8 cellular contexts compared by ENCODE assay signal in genomic region chr2:105812180-105813044, GRCh38.
DNase-seq lines count a peak whose midpoint lies in the region; ATAC-seq and TF ChIP-seq lines count a peak whose summit lies in the region.

No MANE protein-coding gene starts in this region.

- in situ Hi-C loops in G401 (cut with HindIII; ENCODE audit: low sequenced_read_pairs) (no loop called here), brain microvascular endothelial cell (cut with HindIII; ENCODE audit: low pct_ligation_motif_present, low sequenced_read_pairs) (no loop called here)

- peak overlapping the region; percentile 65 for H3K27ac Mint-ChIP-seq in mesothelial cell of epicardium

- no peak overlapping the region for H3K4me3 ChIP-seq in brain microvascular endothelial cell (ENCODE audit: low read depth, low read length)

- no peaks in the 10 kb centered on the region for H3K36me3 ChIP-seq in brain microvascular endothelial cell (replicated peaks)

- no peaks in the 10 kb centered on the region for H3K27me3 Mint-ChIP-seq in mesothelial cell of epicardium (ENCODE audit: low read depth)

- no peaks in the 10 kb centered on the region for H3K27me3 ChIP-seq in brain microvascular endothelial cell (replicated peaks)

- peaks cover 35% of the 10 kb centered on the region for H3K4me1 Mint-ChIP-seq in mesothelial cell of epicardium

- no peak overlapping the region for H3K4me3 Mint-ChIP-seq in mesothelial cell of epicardium

- H3K27ac ChIP-seq in brain microvascular endothelial cell, result no peak overlapping the region

- H3K36me3 Mint-ChIP-seq in mesothelial cell of epicardium, result peaks cover 11% of the 10 kb centered on the region

- no peaks in the 10 kb centered on the region for H3K9me3 Mint-ChIP-seq in mesothelial cell of epicardium

- TF ChIP-seq CTCF in brain microvascular endothelial cell (IDR thresholded peaks at IDR 0.05; ENCODE audit: low read depth, low read length, missing control alignments) (no peak), mesothelial cell of epicardium (IDR thresholded peaks at IDR 0.05; ENCODE audit: unreplicated experiment) (no peak)

- peak; percentile 75 for ATAC-seq in GM19455 (IDR thresholded peaks at IDR 0.05; ENCODE audit: unreplicated experiment)
- ATAC-seq in HG03469 (IDR thresholded peaks at IDR 0.05; ENCODE audit: unreplicated experiment), result peak; percentile 88

- DNase-seq in G401 (ENCODE audit: low spot score), result peak; percentile 87
- DNase-seq in brain microvascular endothelial cell, result peak; percentile 61
- DNase-seq in mesothelial cell of epicardium (ENCODE audit: low spot score in 2 of 2, unreplicated experiment in 2 of 2), result no peak
- no peak for DNase-seq in OCI-M2 (lab: John Stamatoyannopoulos, UW; ENCODE audit: unreplicated experiment)
- no peak for DNase-seq in 8988T
- DNase-seq in activated naive CD4-positive, alpha-beta T cell treated with anti-CD3 and anti-CD28 coated beads, Interleukin-2, amount 50 U/mL, for 16 hours, result no peak

Comparison
In these comparisons a context has a peak if more than half of its experiments do, and no peak if none do; other contexts are left out.
1. DNase-seq: peak in G401 (single experiment) and brain microvascular endothelial cell (single experiment); none in mesothelial cell of epicardium (0 of 2), OCI-M2 (single experiment), 8988T (single experiment) and activated naive CD4-positive, alpha-beta T cell treated with anti-CD3 and anti-CD28 coated beads, Interleukin-2, amount 50 U/mL, for 16 hours (single experiment).